32 cellular contexts compared by ENCODE assay signal in the genomic region with DNA sequence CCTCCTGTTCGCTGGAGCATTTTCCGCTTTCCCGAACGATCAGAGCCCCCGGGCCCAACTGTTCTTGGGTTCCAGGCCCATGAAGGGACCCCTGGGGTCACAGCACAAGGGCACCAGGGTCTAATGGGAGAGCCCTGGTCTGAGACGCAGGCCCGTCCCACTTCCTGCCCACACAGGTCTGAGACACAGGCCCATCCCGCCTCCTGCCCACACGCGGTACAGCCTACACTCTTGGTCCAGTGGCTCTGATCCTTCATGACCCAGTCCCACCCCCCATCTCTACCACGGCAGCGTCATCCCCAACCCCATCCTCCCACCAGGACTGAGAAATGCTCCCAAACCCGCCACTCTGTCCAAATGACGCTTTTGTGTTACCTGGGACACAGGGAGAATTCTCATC.
"Had no signal": no experiment of that assay in that cellular context is flagged by ENCODE, and none has a peak within 500 bp of the region (broad histone marks: within the 10 kb centered on the region; RNA-seq: fewer than 3 reads in every experiment).

No MANE protein-coding gene starts in this region.

- ATAC-seq: activated CD4-positive, CD25-positive, alpha-beta regulatory T cell treated with anti-CD3 and anti-CD28 coated beads, Interleukin-2, amount 50 U/mL, for 24 hours; activated CD8-positive, alpha-beta T cell treated with anti-CD3 and anti-CD28 coated beads for 36 hours; activated T-cell treated with anti-CD3 and anti-CD28 coated beads, Interleukin-2, amount 50 U/mL, for 4 hours; activated T-helper 17 cell treated with anti-CD3 and anti-CD28 coated beads, Interleukin-2, amount 50 U/mL, for 72 hours; effector memory CD8-positive, alpha-beta T cell; T-cell had no signal

- H3K9me3 Mint-ChIP-seq: activated B cell treated with CpG ODN at 0.5 μM for 24 hours; activated CD8-positive, alpha-beta T cell treated with anti-CD3 and anti-CD28 coated beads for 36 hours; activated T-cell treated with anti-CD3 and anti-CD28 coated beads, Interleukin-2, amount 50 U/mL, for 4 hours; activated T-helper 17 cell treated with anti-CD3 and anti-CD28 coated beads, Interleukin-2, amount 50 U/mL, for 72 hours; central memory CD8-positive, alpha-beta T cell; effector memory CD8-positive, alpha-beta T cell; T-cell; T-helper 1 cell treated with Interleukin-12 subunit alpha and Interleukin-12 subunit beta and Interleukin-4 antibody, amounts not matched to agents 30 μg/mL and 1 μg/mL, for 36 hours had no signal

- H3K27ac ChIP-seq: brain microvascular endothelial cell, esophagus squamous epithelium, WERI-Rb-1 had no signal

- H3K27ac Mint-ChIP-seq: activated B cell treated with CpG ODN at 0.5 μM for 24 hours; activated CD8-positive, alpha-beta T cell treated with anti-CD3 and anti-CD28 coated beads for 36 hours; activated naive CD8-positive, alpha-beta T cell; activated T-helper 17 cell treated with anti-CD3 and anti-CD28 coated beads, Interleukin-2, amount 50 U/mL, for 72 hours; effector memory CD8-positive, alpha-beta T cell; T-cell; T-helper 1 cell treated with Interleukin-12 subunit alpha and Interleukin-12 subunit beta and Interleukin-4 antibody, amounts not matched to agents 30 μg/mL and 1 μg/mL, for 36 hours had no signal

- DNase-seq: activated B cell treated with CpG ODN at 0.5 μM for 24 hours; activated CD4-positive, alpha-beta T cell treated with anti-CD3 and anti-CD28 coated beads for 48 hours; activated CD4-positive, alpha-beta T cell treated with anti-CD3 and anti-CD28 coated beads, Interleukin-2, amount 50 U/mL, for 1 hour; activated CD4-positive, alpha-beta T cell treated with anti-CD3 and anti-CD28 coated beads, Interleukin-2, amount 50 U/mL, for 48 hours; activated CD8-positive, alpha-beta T cell treated with anti-CD3 and anti-CD28 coated beads for 36 hours; activated effector memory CD4-positive, alpha-beta T cell treated with Interleukin-2 at 50 U/mL for 16 hours; activated gamma-delta T cell treated with Interleukin-2 at 50 U/mL for 16 hours; activated naive CD4-positive, alpha-beta T cell treated with anti-CD3 and anti-CD28 coated beads, Interleukin-2, amount 50 U/mL, for 16 hours; activated naive CD4-positive, alpha-beta T cell treated with Interleukin-2 at 50 U/mL for 16 hours; activated T-cell treated with anti-CD3 and anti-CD28 coated beads, Interleukin-2, amount 50 U/mL, for 4 hours; amniotic stem cell; anterior cingulate cortex; brain microvascular endothelial cell; cortex of kidney; dermis blood vessel endothelial cell; effector CD4-positive, alpha-beta T cell; effector memory CD8-positive, alpha-beta T cell; erythroblast; esophagus squamous epithelium; foreskin melanocyte; SW 1271; T-cell; T-helper 9 cell; WERI-Rb-1 had no signal

- H3K27me3 Mint-ChIP-seq: activated B cell treated with CpG ODN at 0.5 μM for 24 hours; activated CD8-positive, alpha-beta T cell treated with anti-CD3 and anti-CD28 coated beads for 36 hours; activated naive CD8-positive, alpha-beta T cell; activated T-helper 17 cell treated with anti-CD3 and anti-CD28 coated beads, Interleukin-2, amount 50 U/mL, for 72 hours; central memory CD8-positive, alpha-beta T cell; effector memory CD8-positive, alpha-beta T cell; T-cell had no signal

- FAIRE-seq: astrocyte, bronchial epithelial cell, colon had no signal

- H3K4me3 ChIP-seq: esophagus squamous epithelium had no signal

- H3K36me3 ChIP-seq: brain microvascular endothelial cell, esophagus squamous epithelium, WERI-Rb-1 had no signal

- H3K36me3 Mint-ChIP-seq: activated naive CD8-positive, alpha-beta T cell; T-cell had no signal

- H3K9me3 ChIP-seq: esophagus squamous epithelium had no signal

- H3K27me3 ChIP-seq: brain microvascular endothelial cell had no signal

- H3K4me1 Mint-ChIP-seq: activated B cell treated with CpG ODN at 0.5 μM for 24 hours had no signal

- H3K4me3 Mint-ChIP-seq: activated B cell treated with CpG ODN at 0.5 μM for 24 hours; activated CD8-positive, alpha-beta T cell treated with anti-CD3 and anti-CD28 coated beads for 36 hours; activated naive CD8-positive, alpha-beta T cell; activated T-cell treated with anti-CD3 and anti-CD28 coated beads, Interleukin-2, amount 50 U/mL, for 4 hours; activated T-helper 17 cell treated with anti-CD3 and anti-CD28 coated beads, Interleukin-2, amount 50 U/mL, for 72 hours; central memory CD8-positive, alpha-beta T cell; effector memory CD8-positive, alpha-beta T cell; T-cell; T-helper 1 cell treated with Interleukin-12 subunit alpha and Interleukin-12 subunit beta and Interleukin-4 antibody, amounts not matched to agents 30 μg/mL and 1 μg/mL, for 36 hours had no signal
